Comparison of ENCODE assay signal across 8 cellular contexts in genomic region chr2:126657636-126658315, GRCh38. TPM values are rescaled to one million over a fixed set of nuclear protein-coding genes. Genes with fewer than 3 reads are reported as not detected.
DNase-seq lines count a peak whose midpoint lies in the region; TF ChIP-seq lines count a peak whose summit lies in the region.

No MANE protein-coding gene starts in this region.

- H3K36me3 Mint-ChIP-seq in activated CD4-positive, alpha-beta T cell treated with anti-CD3 and anti-CD28 coated beads, Interleukin-2, amount 10 ng/mL, durations not matched to agents 7 days and 5 days (ENCODE audit: low read depth): peaks cover 47% of the 10 kb centered on the region
- no peaks in the 10 kb centered on the region for H3K36me3 Mint-ChIP-seq in Caco-2 (ENCODE audit: insufficient read depth, unreplicated experiment)

- peak; percentile 68 for DNase-seq in GF-D8 (lab: John Stamatoyannopoulos, UW)
- peak; percentile 76 for DNase-seq in GOT3 (lab: John Stamatoyannopoulos, UW)
- peak; percentile 81 for DNase-seq in activated CD4-positive, alpha-beta T cell treated with anti-CD3 and anti-CD28 coated beads, Interleukin-2, amount 10 ng/mL, durations not matched to agents 7 days and 5 days
- DNase-seq in dorsolateral prefrontal cortex: no peak
- DNase-seq in mesendoderm: peak; percentile 96
- peak; percentile 63 for DNase-seq in stimulated activated CD8-positive, alpha-beta memory T cell treated with anti-CD3 and anti-CD28 coated beads, Interleukin-4, amount 100 ng/mL, for 24 hours (ENCODE audit: low read depth)
- no peak for DNase-seq in Caco-2

- H3K27ac Mint-ChIP-seq in activated CD4-positive, alpha-beta T cell treated with anti-CD3 and anti-CD28 coated beads, Interleukin-2, amount 10 ng/mL, durations not matched to agents 7 days and 5 days: peak overlapping the region; percentile 99
- H3K27ac Mint-ChIP-seq in Caco-2 (ENCODE audit: unreplicated experiment): no peak overlapping the region

- peak overlapping the region; percentile 18 for H3K9ac ChIP-seq in mesendoderm (ENCODE audit: low read length)

- H3K9me3 Mint-ChIP-seq in activated CD4-positive, alpha-beta T cell treated with anti-CD3 and anti-CD28 coated beads, Interleukin-2, amount 10 ng/mL, durations not matched to agents 7 days and 5 days: no peaks in the 10 kb centered on the region
- no peaks in the 10 kb centered on the region for H3K9me3 Mint-ChIP-seq in Caco-2 (ENCODE audit: unreplicated experiment)

- intact Hi-C loops in dorsolateral prefrontal cortex (cut with DNase I) (no loop called here), Caco-2 (cut with micrococcal nuclease; ENCODE audit: unreplicated experiment) (no loop called here)

- H3K27ac ChIP-seq in KOPT-K1 (ENCODE audit: low read depth, low read length, poor library complexity, severe bottlenecking) (peak overlapping the region; percentile 75), dorsolateral prefrontal cortex (peak overlapping the region in 36 of 59 donors; percentile 6 to 92 (median 80)), mesendoderm (ENCODE audit: low read depth, low read length) (peak overlapping the region; percentile 10)

- H3K4me1 Mint-ChIP-seq in activated CD4-positive, alpha-beta T cell treated with anti-CD3 and anti-CD28 coated beads, Interleukin-2, amount 10 ng/mL, durations not matched to agents 7 days and 5 days: peaks cover 58% of the 10 kb centered on the region
- no peaks in the 10 kb centered on the region for H3K4me1 Mint-ChIP-seq in Caco-2 (ENCODE audit: low read depth, unreplicated experiment)

- H3K56ac ChIP-seq in mesendoderm (ENCODE audit: low read length): peak overlapping the region; percentile 85

- H2BK15ac ChIP-seq in mesendoderm (replicated peaks; ENCODE audit: low read depth): no peak overlapping the region

- no peak for TF ChIP-seq CTCF in dorsolateral prefrontal cortex (IDR thresholded peaks at IDR 0.05 in 54 of 56, conservative IDR thresholded peaks at IDR 0.05 in 2 of 56; ENCODE audit: low read depth in 1 of 56, partially characterized antibody in 56 of 56)
- TF ChIP-seq CTCF in Caco-2 (IDR thresholded peaks at IDR 0.05; ENCODE audit: insufficient read depth in 1 of 2, low read depth in 1 of 2, low read length in 1 of 2, severe bottlenecking in 1 of 2, unreplicated experiment in 1 of 2): no peak

- H3K27me3 ChIP-seq in dorsolateral prefrontal cortex (peaks cover 0 to 13% (median 0%) of the 10 kb centered on the region in 45 donors), mesendoderm (ENCODE audit: insufficient read depth, low read length, poor library complexity) (no peaks in the 10 kb centered on the region), Caco-2 (replicated peaks; ENCODE audit: control insufficient read depth, insufficient read depth, low read length) (no peaks in the 10 kb centered on the region)

- no peak overlapping the region for H4K5ac ChIP-seq in mesendoderm (ENCODE audit: low read length)

- H2BK5ac ChIP-seq in mesendoderm (ENCODE audit: low read length): no peak overlapping the region

- H3K9me3 ChIP-seq in KOPT-K1 (ENCODE audit: insufficient read depth, low read length, poor library complexity, severe bottlenecking) (no peaks in the 10 kb centered on the region), Caco-2 (no peaks in the 10 kb centered on the region)

- peaks cover 10% of the 10 kb centered on the region for H3K79me2 ChIP-seq in mesendoderm (ENCODE audit: control insufficient read depth, insufficient read depth, low read length)

- H3K23ac ChIP-seq in mesendoderm (ENCODE audit: low read length): no peak overlapping the region

- H3K4me2 ChIP-seq in mesendoderm (ENCODE audit: low read length): no peak overlapping the region

- H3K18ac ChIP-seq in mesendoderm (ENCODE audit: low read length): no peak overlapping the region

- H4K8ac ChIP-seq in mesendoderm (ENCODE audit: low read depth, low read length): no peak overlapping the region

- no peak overlapping the region for H3K4ac ChIP-seq in mesendoderm (ENCODE audit: low read depth, low read length)

- no peaks in the 10 kb centered on the region for H3K27me3 Mint-ChIP-seq in activated CD4-positive, alpha-beta T cell treated with anti-CD3 and anti-CD28 coated beads, Interleukin-2, amount 10 ng/mL, durations not matched to agents 7 days and 5 days
- peaks cover 5% of the 10 kb centered on the region for H3K27me3 Mint-ChIP-seq in Caco-2 (ENCODE audit: insufficient read depth, unreplicated experiment)

- POLR2A ChIA-PET in activated CD4-positive, alpha-beta T cell treated with anti-CD3 and anti-CD28 coated beads, Interleukin-2, amount 10 ng/mL, durations not matched to agents 7 days and 5 days (lab: Charles Lee): no interaction called here
- POLR2A ChIA-PET in Caco-2 (lab: Charles Lee): no interaction called here

- H3K4me3 Mint-ChIP-seq in activated CD4-positive, alpha-beta T cell treated with anti-CD3 and anti-CD28 coated beads, Interleukin-2, amount 10 ng/mL, durations not matched to agents 7 days and 5 days: peak overlapping the region; percentile 94
- no peak overlapping the region for H3K4me3 Mint-ChIP-seq in Caco-2 (ENCODE audit: unreplicated experiment)

- H2AK5ac ChIP-seq in mesendoderm (ENCODE audit: low read length): no peak overlapping the region

- CTCF ChIA-PET in activated CD4-positive, alpha-beta T cell treated with anti-CD3 and anti-CD28 coated beads, Interleukin-2, amount 10 ng/mL, durations not matched to agents 7 days and 5 days (lab: Charles Lee): interaction anchor here (0.9 to 1.3 kb wide), 3 partner anchors 8 to 104 kb away, joined by 3 read pairs; no protein-coding TSS in a partner anchor
- CTCF ChIA-PET in Caco-2 (lab: Charles Lee): no interaction called here

- no CpG with 5 or more reads among the region's 14 CpGs for WGBS in mesendoderm (ENCODE audit: extremely low coverage, insufficient coverage, low lambda C conversion rate)

- no TSS peak for BruUV-seq in Caco-2 (replicated peaks; lab: Mats Ljungman, UMichigan)

- H3K4me1 ChIP-seq in mesendoderm (ENCODE audit: control insufficient read depth, low read depth, low read length) (peaks cover 13% of the 10 kb centered on the region), Caco-2 (no peaks in the 10 kb centered on the region)

- H3K36me3 ChIP-seq in KOPT-K1 (ENCODE audit: insufficient read depth, low read length): no peaks in the 10 kb centered on the region
- H3K36me3 ChIP-seq in mesendoderm (ENCODE audit: control insufficient read depth, insufficient read depth, low read length): no peaks in the 10 kb centered on the region
- no peaks in the 10 kb centered on the region for H3K36me3 ChIP-seq in Caco-2 (ENCODE audit: control insufficient read depth, insufficient read depth, low read length)

- no peak overlapping the region for H2BK120ac ChIP-seq in mesendoderm (ENCODE audit: low read depth, low read length)

- peaks cover 11% of the 10 kb centered on the region for H3K79me1 ChIP-seq in mesendoderm (ENCODE audit: low read length)

- peak overlapping the region in 43 of 59 donors; percentile 22 to 80 (median 69) for H3K4me3 ChIP-seq in dorsolateral prefrontal cortex
- no peak overlapping the region for H3K4me3 ChIP-seq in mesendoderm (ENCODE audit: low read length)
- H3K4me3 ChIP-seq in Caco-2 (ENCODE audit: low read depth, low read length): no peak overlapping the region

RNA-seq across cellular contexts. Expression of gene GYPC, which starts 1.8 kb away (rescaled TPM):
- total RNA-seq in activated CD4-positive, alpha-beta T cell treated with anti-CD3 and anti-CD28 coated beads, Interleukin-2, amount 10 ng/mL, durations not matched to agents 7 days and 5 days: 100 to 1,000 TPM; 149 to 161 TPM
- total RNA-seq in dorsolateral prefrontal cortex (10 to 100 TPM in 36 of 120 experiments, 1 to 10 TPM in 84; 2.7 to 22.3 (median 8.4) TPM), Caco-2 (2022) (not detected in 2 replicates)
- 24.4 TPM for polyA plus RNA-seq in mesendoderm (2013, experiment 1 of 2)
- 24.2 TPM for polyA plus RNA-seq in mesendoderm (2013, experiment 2 of 2)

Comparison
In these comparisons a context has a peak if more than half of its experiments do, and no peak if none do; other contexts are left out.
1. DNase-seq: peak in GF-D8 (single experiment), GOT3 (single experiment), activated CD4-positive, alpha-beta T cell treated with anti-CD3 and anti-CD28 coated beads, Interleukin-2, amount 10 ng/mL, durations not matched to agents 7 days and 5 days (single experiment), mesendoderm (single experiment) and stimulated activated CD8-positive, alpha-beta memory T cell treated with anti-CD3 and anti-CD28 coated beads, Interleukin-4, amount 100 ng/mL, for 24 hours (single experiment); none in dorsolateral prefrontal cortex (0 of 10) and Caco-2 (0 of 2).
2. H3K27ac ChIP-seq: peak in every context shown above with its lines; median percentile 80 in dorsolateral prefrontal cortex; 75 in KOPT-K1; 10 in mesendoderm.
3. H3K4me3 ChIP-seq: peak in dorsolateral prefrontal cortex (43 of 59); none in mesendoderm (single experiment) and Caco-2 (single experiment).
4. RNA of gene GYPC, which starts 1.8 kb away (total RNA-seq): 149 to 161 TPM in activated CD4-positive, alpha-beta T cell treated with anti-CD3 and anti-CD28 coated beads, Interleukin-2, amount 10 ng/mL, durations not matched to agents 7 days and 5 days; 2.7 to 22.3 TPM in dorsolateral prefrontal cortex and not detected in Caco-2; every median in the first group is over 4 times any median in the second.